Comparison of ENCODE assay signal across 19 cellular contexts in the genomic region with DNA sequence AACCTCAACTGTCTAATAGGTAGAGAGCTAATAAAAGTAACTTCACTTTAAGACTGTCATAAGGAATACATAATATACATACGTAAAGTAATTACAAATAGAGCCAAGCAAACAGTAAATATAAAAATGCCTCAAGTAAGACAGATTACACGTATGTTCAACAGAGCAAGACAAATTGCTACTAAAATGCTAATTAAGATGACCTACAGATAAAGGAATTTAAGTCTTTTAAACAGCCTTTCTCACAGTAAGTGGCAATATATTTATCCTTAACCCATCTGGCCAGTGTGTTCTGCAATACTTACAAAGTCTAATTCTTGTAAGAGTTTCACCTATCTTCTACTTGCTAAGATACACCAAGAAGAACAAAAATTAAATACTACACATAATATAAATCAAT. TPM values are rescaled to one million over a fixed set of nuclear protein-coding genes. Genes with fewer than 3 reads are reported as not detected.
DNase-seq lines count a peak whose midpoint lies in the region; ATAC-seq and TF ChIP-seq lines count a peak whose summit lies in the region.
"Had no signal": no experiment of that assay in that cellular context is flagged by ENCODE, and none has a peak within 500 bp of the region (broad histone marks: within the 10 kb centered on the region; RNA-seq: fewer than 3 reads in every experiment).

No MANE protein-coding gene starts in this region.

- no peaks in the 10 kb centered on the region for H3K27me3 Mint-ChIP-seq in activated T-cell treated with anti-CD3 and anti-CD28 coated beads, Interleukin-2, amount 50 U/mL, for 72 hours (ENCODE audit: low read depth)
- H3K27me3 Mint-ChIP-seq in activated naive CD8-positive, alpha-beta T cell treated with anti-CD3 and anti-CD28 coated beads for 36 hours: no peaks in the 10 kb centered on the region

- H3K4me3 Mint-ChIP-seq in activated T-cell treated with anti-CD3 and anti-CD28 coated beads, Interleukin-2, amount 50 U/mL, for 72 hours: no peak overlapping the region
- no peak overlapping the region for H3K4me3 Mint-ChIP-seq in activated naive CD8-positive, alpha-beta T cell treated with anti-CD3 and anti-CD28 coated beads for 36 hours
- H3K4me3 Mint-ChIP-seq: HFFc6 had no signal

- no peak for TF ChIP-seq POLR2A in ovary (IDR thresholded peaks at IDR 0.05)

- H3K9me3 ChIP-seq in SK-N-MC (ENCODE audit: low read depth, low read length): no peaks in the 10 kb centered on the region
- H3K9me3 ChIP-seq in ovary: no peaks in the 10 kb centered on the region

- H3K27me3 ChIP-seq in ovary: no peaks in the 10 kb centered on the region

- no peak overlapping the region for H3K9ac ChIP-seq in SK-N-MC (ENCODE audit: insufficient read length)

- intact Hi-C loops in ovary (cut with DNase I): loop anchor here in 1 of 4 donors (10.0 kb wide), 1 partner anchor 146 kb away; a partner anchor contains a TSS

- TF ChIP-seq CTCF in ovary (IDR thresholded peaks at IDR 0.05): no peak

- ATAC-seq in activated T-cell treated with anti-CD3 and anti-CD28 coated beads, Interleukin-2, amount 50 U/mL, for 72 hours (replicated peaks in 1 of 2): no peak
- ATAC-seq in HG03565 (IDR thresholded peaks at IDR 0.05; ENCODE audit: unreplicated experiment) (no peak), GM19324 (IDR thresholded peaks at IDR 0.05; ENCODE audit: low FRiP score, unreplicated experiment) (no peak)

- DNase-seq in activated T-cell treated with anti-CD3 and anti-CD28 coated beads, Interleukin-2, amount 50 U/mL, for 72 hours: no peak
- DNase-seq in activated T-cell treated with anti-CD3 and anti-CD28 coated beads, Interleukin-2, amount 50 U/mL, for 48 hours: no peak
- DNase-seq in SK-N-MC (ENCODE audit: low read depth, low spot score) (no peak), renal cortical epithelial cell (ENCODE audit: low read depth) (peak; percentile 83), ovary (no peak)
- DNase-seq in activated naive CD8-positive, alpha-beta T cell treated with anti-CD3 and anti-CD28 coated beads for 36 hours: no peak
- DNase-seq: C1 segment of cervical spinal cord; DMS 273 treated with DMSO at 0.1 percent for 48 hours; HFFc6; Kasumi-1; NCI-H187; NCI-H226; NCI-H526; NK-92 treated with Interleukin-12 subunit alpha and Interleukin-12 subunit beta, amount 100 ng/mL, for 24 hours; OCI-M1; SIG-M5 had no signal

- WGBS in ovary, 3 donors: 86 to 92% (median 91%) methylated on average over 2 of the region's 2 CpGs

- H3K36me3 ChIP-seq in SK-N-MC (ENCODE audit: insufficient read depth, low read length): peaks cover 85% of the 10 kb centered on the region
- H3K36me3 ChIP-seq in ovary: no peaks in the 10 kb centered on the region

- H3K27ac ChIP-seq in SK-N-MC: peak overlapping the region; percentile 67
- no peak overlapping the region for H3K27ac ChIP-seq in ovary

- no peaks in the 10 kb centered on the region for H3K9me3 Mint-ChIP-seq in activated T-cell treated with anti-CD3 and anti-CD28 coated beads, Interleukin-2, amount 50 U/mL, for 72 hours
- no peaks in the 10 kb centered on the region for H3K9me3 Mint-ChIP-seq in activated naive CD8-positive, alpha-beta T cell treated with anti-CD3 and anti-CD28 coated beads for 36 hours
- H3K9me3 Mint-ChIP-seq: HFFc6 had no signal

- TF ChIP-seq EP300 in ovary (IDR thresholded peaks at IDR 0.05): no peak

- peaks cover 5% of the 10 kb centered on the region for H3K4me1 ChIP-seq in ovary (ENCODE audit: insufficient read depth)

- H3K4me1 Mint-ChIP-seq in activated T-cell treated with anti-CD3 and anti-CD28 coated beads, Interleukin-2, amount 50 U/mL, for 72 hours (ENCODE audit: low read depth): peaks cover 65% of the 10 kb centered on the region
- H3K4me1 Mint-ChIP-seq in activated naive CD8-positive, alpha-beta T cell treated with anti-CD3 and anti-CD28 coated beads for 36 hours: peaks cover 67% of the 10 kb centered on the region

- H3K4me3 ChIP-seq in SK-N-MC (no peak overlapping the region), ovary (no peak overlapping the region)

- H3K27ac Mint-ChIP-seq in activated T-cell treated with anti-CD3 and anti-CD28 coated beads, Interleukin-2, amount 50 U/mL, for 72 hours: peak overlapping the region; percentile 65
- peak overlapping the region; percentile 29 for H3K27ac Mint-ChIP-seq in activated naive CD8-positive, alpha-beta T cell treated with anti-CD3 and anti-CD28 coated beads for 36 hours

- peaks cover 11 to 36% of the 10 kb centered on the region in 2 donors for H3K36me3 Mint-ChIP-seq in activated T-cell treated with anti-CD3 and anti-CD28 coated beads, Interleukin-2, amount 50 U/mL, for 72 hours (ENCODE audit: insufficient read depth in 2 of 2)
- H3K36me3 Mint-ChIP-seq in activated naive CD8-positive, alpha-beta T cell treated with anti-CD3 and anti-CD28 coated beads for 36 hours: peaks cover 40% of the 10 kb centered on the region

RNA-seq across cellular contexts. Expression of a gene that starts 12.7 kb away (rescaled TPM):
- total RNA-seq in activated T-cell treated with anti-CD3 and anti-CD28 coated beads, Interleukin-2, amount 50 U/mL, for 72 hours: 100 to 1,000 TPM; 204 to 212 TPM
- total RNA-seq in activated naive CD8-positive, alpha-beta T cell treated with anti-CD3 and anti-CD28 coated beads for 36 hours: 100 to 1,000 TPM; 249 to 251 TPM
- 303 and 311 TPM in 2 replicates for total RNA-seq in renal cortical epithelial cell
- 10 to 100 TPM; 56.0 to 96.5 (median 83.1) TPM for total RNA-seq in ovary
- 100 to 1,000 TPM in 1 of 2 donors, 10 to 100 TPM in 1; 31.4 to 122 TPM for polyA plus RNA-seq in ovary

RNA-seq across cellular contexts. Expression of a gene that starts 30.2 kb away (rescaled TPM):
- total RNA-seq in activated T-cell treated with anti-CD3 and anti-CD28 coated beads, Interleukin-2, amount 50 U/mL, for 72 hours: 1 to 10 TPM; 1.3 to 2.2 TPM
- under 1 TPM; 0.60 to 0.84 TPM for total RNA-seq in activated naive CD8-positive, alpha-beta T cell treated with anti-CD3 and anti-CD28 coated beads for 36 hours
- total RNA-seq in renal cortical epithelial cell (7.3 and 15.8 TPM in 2 replicates), ovary (1 to 10 TPM; 1.2 to 3.4 (median 1.9) TPM)
- polyA plus RNA-seq in ovary: 1 to 10 TPM in 1 of 2 donors, under 1 TPM in 1; 0.45 to 1.2 TPM
- total RNA-seq: HT-29 had no signal
